9 cellular contexts compared by ENCODE assay signal in genomic region chr19:37303591-37304171, GRCh38.
DNase-seq lines count a peak whose midpoint lies in the region; ATAC-seq, FAIRE-seq and TF ChIP-seq lines count a peak whose summit lies in the region.
"Had no signal": no experiment of that assay in that cellular context is flagged by ENCODE, and none has a peak within 500 bp of the region (broad histone marks: within the 10 kb centered on the region; RNA-seq: fewer than 3 reads in every experiment).

No MANE protein-coding gene starts in this region.

- FAIRE-seq in keratinocyte (lab: Jason Lieb, UNC) = no peak

- intact Hi-C loops in mammary epithelial cell (cut with micrococcal nuclease) = no loop called here

- BruUV-seq in mammary epithelial cell (replicated peaks; lab: Mats Ljungman, UMichigan) = no TSS peak

- peak overlapping the region; percentile 21 for H3K4me2 ChIP-seq in mammary epithelial cell (ENCODE audit: insufficient read depth, low read depth, low read length)
- H3K4me2 ChIP-seq in keratinocyte (ENCODE audit: control insufficient read depth, extremely low read depth, insufficient read depth, low read depth, low read length) = peak overlapping the region; percentile 16
- H3K4me2 ChIP-seq in skeletal muscle satellite cell (ENCODE audit: low read length) = peak overlapping the region; percentile 82

- dilution Hi-C loops in mammary epithelial cell (cut with HindIII; ENCODE audit: low sequenced_read_pairs) = no loop called here
- dilution Hi-C loops in keratinocyte (cut with MboI; ENCODE audit: extremely low pct_ligation_motif_present, low sequenced_read_pairs) = no loop called here

- ATAC-seq in GM18520 (IDR thresholded peaks at IDR 0.05; ENCODE audit: unreplicated experiment) (no peak), GM21528 (IDR thresholded peaks at IDR 0.05; ENCODE audit: low FRiP score, unreplicated experiment) (no peak)

- CTCF ChIA-PET in mammary epithelial cell (lab: Charles Lee; ENCODE audit: low non-redundant PET) = no interaction called here

- in situ Hi-C loops in GM13977 (cut with MboI; ENCODE audit: low pct_unique_long_range_greater_than_20kb, low sequenced_read_pairs, unreplicated experiment) (no loop called here), mammary epithelial cell (cut with MboI; ENCODE audit: low sequenced_read_pairs in 2 of 2) (no loop called here)

- no peak overlapping the region for H3K27ac ChIP-seq in mammary epithelial cell (ENCODE audit: insufficient read depth, low read depth, low read length)
- no peak overlapping the region for H3K27ac ChIP-seq in keratinocyte (ENCODE audit: control insufficient read depth, insufficient read depth, low read length)

- H3K4me1 ChIP-seq in mammary epithelial cell (ENCODE audit: insufficient read depth, low read length) (no peaks in the 10 kb centered on the region), keratinocyte (ENCODE audit: control insufficient read depth, extremely low read depth, insufficient read depth, low read length) (no peaks in the 10 kb centered on the region), skeletal muscle satellite cell (ENCODE audit: control insufficient read depth, insufficient read depth, low read length) (no peaks in the 10 kb centered on the region)

- peaks cover 32% of the 10 kb centered on the region for H3K9me3 ChIP-seq in mammary epithelial cell (replicated peaks; ENCODE audit: insufficient read depth, low read length)
- peaks cover 12% of the 10 kb centered on the region for H3K9me3 ChIP-seq in keratinocyte (ENCODE audit: control insufficient read depth, low read depth, low read length)
- H3K9me3 ChIP-seq in skeletal muscle satellite cell (replicated peaks; ENCODE audit: low read length) = peaks cover 14% of the 10 kb centered on the region

- H3K9me1 ChIP-seq in keratinocyte (ENCODE audit: control insufficient read depth, extremely low read depth, insufficient read depth, low read length) = no peaks in the 10 kb centered on the region

- DNase-seq in GM13977 (ENCODE audit: low spot score) = peak; percentile 23
- DNase-seq in mammary epithelial cell = no peak
- no peak for DNase-seq in keratinocyte (ENCODE audit: low read depth, low spot score)
- no peak for DNase-seq in NOMO-1 treated with DMSO at 0.1 percent for 48 hours (lab: John Stamatoyannopoulos, UW; ENCODE audit: unreplicated experiment)
- no peak for DNase-seq in medulla oblongata (ENCODE audit: extremely low spot score)
- DNase-seq: activated CD4-positive, alpha-beta T cell treated with anti-CD3 and anti-CD28 coated beads, Interleukin-2, amount 50 U/mL, for 48 hours had no signal

- no peak overlapping the region for H3K4me3 ChIP-seq in mammary epithelial cell (replicated peaks in 1 of 3; ENCODE audit: insufficient read depth in 1 of 3, low read depth in 2 of 3, low read length in 3 of 3)
- H3K4me3 ChIP-seq in keratinocyte (ENCODE audit: control insufficient read depth in 2 of 3, extremely low read depth in 1 of 3, insufficient read depth in 2 of 3, low read depth in 1 of 3, low read length in 3 of 3) = no peak overlapping the region
- H3K4me3 ChIP-seq in skeletal muscle satellite cell (ENCODE audit: low read length) = peak overlapping the region; percentile 74

- H4K20me1 ChIP-seq in mammary epithelial cell (ENCODE audit: insufficient read depth, low read length) = no peaks in the 10 kb centered on the region
- H4K20me1 ChIP-seq in keratinocyte (ENCODE audit: control insufficient read depth, extremely low read depth, insufficient read depth, low read length) = no peaks in the 10 kb centered on the region

- H3K36me3 ChIP-seq in mammary epithelial cell (ENCODE audit: insufficient read depth, low read length) (no peaks in the 10 kb centered on the region), keratinocyte (ENCODE audit: control insufficient read depth in 2 of 2, extremely low read depth in 1 of 2, insufficient read depth in 2 of 2, low read length in 2 of 2) (no peaks in the 10 kb centered on the region), skeletal muscle satellite cell (ENCODE audit: insufficient read depth, low read length) (no peaks in the 10 kb centered on the region)

- H2AFZ ChIP-seq in mammary epithelial cell (ENCODE audit: low read depth, low read length) (peak overlapping the region; percentile 44), keratinocyte (ENCODE audit: control insufficient read depth, low read length) (peak overlapping the region; percentile 13)

- H3K27me3 ChIP-seq in mammary epithelial cell (ENCODE audit: insufficient read depth, low read length) = no peaks in the 10 kb centered on the region
- H3K27me3 ChIP-seq in keratinocyte (ENCODE audit: control insufficient read depth, extremely low read depth, insufficient read depth, low read length) = no peaks in the 10 kb centered on the region
- no peaks in the 10 kb centered on the region for H3K27me3 ChIP-seq in skeletal muscle satellite cell (ENCODE audit: control insufficient read depth, insufficient read depth, low read length)

- TF ChIP-seq CTCF in GM13977 (IDR thresholded peaks at IDR 0.05; ENCODE audit: extremely low read depth, insufficient read depth, missing control alignments) (no peak), mammary epithelial cell (conservative IDR thresholded peaks at IDR 0.05 in 1 of 2, IDR thresholded peaks at IDR 0.05 in 1 of 2; ENCODE audit: extremely low read depth in 1 of 2, insufficient read depth in 1 of 2, low read depth in 1 of 2, low read length in 2 of 2) (no peak), keratinocyte (optimal IDR thresholded peaks at IDR 0.05 in 1 of 3, IDR thresholded peaks at IDR 0.05 in 1 of 3, conservative IDR thresholded peaks at IDR 0.05 in 1 of 3; ENCODE audit: extremely low read depth in 1 of 3, insufficient read depth in 2 of 3, low read length in 3 of 3) (no peak)

- H3K79me2 ChIP-seq in mammary epithelial cell (ENCODE audit: insufficient read depth, low read length) (no peaks in the 10 kb centered on the region), keratinocyte (ENCODE audit: control insufficient read depth, insufficient read depth, low read length) (no peaks in the 10 kb centered on the region)

- H3K9ac ChIP-seq in mammary epithelial cell (ENCODE audit: insufficient read depth, low read length) (no peak overlapping the region), keratinocyte (ENCODE audit: control insufficient read depth, extremely low read depth, insufficient read depth, low read length) (no peak overlapping the region), skeletal muscle satellite cell (ENCODE audit: low read depth, low read length) (peak overlapping the region; percentile 62)

- WGBS in mammary epithelial cell (ENCODE audit: low coverage, missing lambda C conversion rate) = 42% methylated on average over 23 of the region's 36 CpGs

Comparison
In these comparisons a context has a peak if more than half of its experiments do, and no peak if none do; other contexts are left out.
1. H3K4me2 ChIP-seq: peak in every context shown above with its lines; median percentile 82 in skeletal muscle satellite cell; 21 in mammary epithelial cell; 16 in keratinocyte.